In genomic region chr17:37490638-37491614, GRCh38 we compare ENCODE assay signal across 7 cellular contexts. TPM values are rescaled to one million over a fixed set of nuclear protein-coding genes. Genes with fewer than 3 reads are reported as not detected.
A peak's percentile ranks its signal among the peaks of the same experiment; 100 is the strongest.
DNase-seq lines count a peak whose midpoint lies in the region; ATAC-seq and TF ChIP-seq lines count a peak whose summit lies in the region.

No MANE protein-coding gene starts in this region.

- H3K9me3 Mint-ChIP-seq in activated naive CD4-positive, alpha-beta T cell treated with anti-CD3 and anti-CD28 coated beads, Interleukin-2, amount 50 U/mL, for 24 hours, result no peaks in the 10 kb centered on the region

- peak overlapping the region; percentile 81 for H3K4me3 ChIP-seq in trophoblast cell (ENCODE audit: low read depth, low read length)

- H3K9me3 ChIP-seq in trophoblast cell (ENCODE audit: insufficient read depth, low read depth, low read length), result no peaks in the 10 kb centered on the region

- H3K79me1 ChIP-seq in trophoblast cell (ENCODE audit: low read length), result peaks cover 17% of the 10 kb centered on the region

- H3K4me2 ChIP-seq in trophoblast cell (ENCODE audit: low read length), result peak overlapping the region; percentile 74

- TF ChIP-seq CTCF in GM10266 (IDR thresholded peaks at IDR 0.05; ENCODE audit: control insufficient read depth, insufficient read depth, low read depth, missing control alignments), result no peak

- H3K18ac ChIP-seq in trophoblast cell (ENCODE audit: low read length), result peak overlapping the region; percentile 88

- H3K4me1 Mint-ChIP-seq in activated naive CD4-positive, alpha-beta T cell treated with anti-CD3 and anti-CD28 coated beads, Interleukin-2, amount 50 U/mL, for 24 hours, result peaks cover 49% of the 10 kb centered on the region

- peak overlapping the region; percentile 96 for H2BK5ac ChIP-seq in trophoblast cell (ENCODE audit: low read depth, low read length, poor library complexity)

- peak overlapping the region; percentile 83 for H4K8ac ChIP-seq in trophoblast cell (ENCODE audit: low read depth, low read length)

- DNase-seq in GM10266 (ENCODE audit: extremely low spot score) (peak; percentile 61), MV-4-11 (lab: John Stamatoyannopoulos, UW) (peak; percentile 39), glomerular visceral epithelial cell (ENCODE audit: extremely low spot score) (peak; percentile 77), trophoblast cell (peak; percentile 65 to 81), NCI-H345 (lab: John Stamatoyannopoulos, UW) (no peak)

- H3K27me3 ChIP-seq in trophoblast cell (ENCODE audit: insufficient read depth, low read length), result no peaks in the 10 kb centered on the region

- peak overlapping the region; percentile 78 for H2BK12ac ChIP-seq in trophoblast cell (ENCODE audit: low read length)

- H3K27ac ChIP-seq in trophoblast cell (ENCODE audit: low read depth, low read length), result peak overlapping the region; percentile 97

- H2AFZ ChIP-seq in trophoblast cell (ENCODE audit: insufficient read depth, low read length, poor library complexity), result peak overlapping the region; percentile 52

- H3K23ac ChIP-seq in trophoblast cell (ENCODE audit: low read length), result no peak overlapping the region

- H2AK5ac ChIP-seq in trophoblast cell (ENCODE audit: low read length), result peak overlapping the region; percentile 76

- H3K27ac Mint-ChIP-seq in activated naive CD4-positive, alpha-beta T cell treated with anti-CD3 and anti-CD28 coated beads, Interleukin-2, amount 50 U/mL, for 24 hours, result peak overlapping the region; percentile 97

- peak overlapping the region; percentile 74 for H4K12ac ChIP-seq in trophoblast cell (ENCODE audit: low read depth, low read length)

- H2BK120ac ChIP-seq in trophoblast cell (ENCODE audit: insufficient read depth, low read length, poor library complexity), result peak overlapping the region; percentile 91

- peak overlapping the region; percentile 57 for H3K4ac ChIP-seq in trophoblast cell (ENCODE audit: low read depth, low read length)

- H3K36me3 Mint-ChIP-seq in activated naive CD4-positive, alpha-beta T cell treated with anti-CD3 and anti-CD28 coated beads, Interleukin-2, amount 50 U/mL, for 24 hours, result no peaks in the 10 kb centered on the region

- H3K79me2 ChIP-seq in trophoblast cell (ENCODE audit: control insufficient read depth, insufficient read depth, low read length, poor library complexity), result peaks cover 13% of the 10 kb centered on the region

- H3K4me3 Mint-ChIP-seq in activated naive CD4-positive, alpha-beta T cell treated with anti-CD3 and anti-CD28 coated beads, Interleukin-2, amount 50 U/mL, for 24 hours, result peak overlapping the region; percentile 93

- no peaks in the 10 kb centered on the region for H3K27me3 Mint-ChIP-seq in activated naive CD4-positive, alpha-beta T cell treated with anti-CD3 and anti-CD28 coated beads, Interleukin-2, amount 50 U/mL, for 24 hours

- no peak for ATAC-seq in GM19023 (IDR thresholded peaks at IDR 0.05; ENCODE audit: unreplicated experiment)

- WGBS in trophoblast cell (ENCODE audit: extremely low coverage, insufficient coverage, insufficient read length), result no CpG with 5 or more reads among the region's 24 CpGs

- peaks cover 9 to 19% of the 10 kb centered on the region in 2 experiments for H3K4me1 ChIP-seq in trophoblast cell (ENCODE audit: control insufficient read depth in 1 of 2, insufficient read depth in 2 of 2, low read length in 2 of 2)

- peak overlapping the region; percentile 83 for H3K9ac ChIP-seq in trophoblast cell (ENCODE audit: low read length)

- H3K14ac ChIP-seq in trophoblast cell (ENCODE audit: low read length), result peak overlapping the region; percentile 95

- peak overlapping the region; percentile 93 for H4K91ac ChIP-seq in trophoblast cell (ENCODE audit: low read depth, low read length)

- no peaks in the 10 kb centered on the region for H3K36me3 ChIP-seq in trophoblast cell (ENCODE audit: control insufficient read depth in 1 of 2, insufficient read depth in 2 of 2, low read length in 2 of 2)

RNA-seq across cellular contexts. Expression of gene DUSP14, which starts 1.2 kb away (rescaled TPM):
- polyA plus RNA-seq in trophoblast cell (2013), result 40.4 and 42.7 TPM in 2 replicates
